In genomic region chr20:18322551-18322950, GRCh38 we compare ENCODE assay signal across 20 cellular contexts.
"Had no signal": no experiment of that assay in that cellular context is flagged by ENCODE, and none has a peak within 500 bp of the region (broad histone marks: within the 10 kb centered on the region; RNA-seq: fewer than 3 reads in every experiment).

No MANE protein-coding gene starts in this region.

- H3K27me3 Mint-ChIP-seq: naive thymus-derived CD4-positive, alpha-beta T cell had no signal

- H3K36me3 ChIP-seq: colonic mucosa, neutrophil, upper lobe of left lung, uterus had no signal

- H3K4me1 ChIP-seq: colonic mucosa, heart left ventricle, psoas muscle, spleen, stomach, upper lobe of left lung, uterus had no signal

- ATAC-seq: esophagus mucosa; heart left ventricle; naive thymus-derived CD4-positive, alpha-beta T cell; psoas muscle; sciatic nerve had no signal

- H3K9me3 ChIP-seq: colonic mucosa, neutrophil, upper lobe of left lung, uterus had no signal

- H3K4me1 Mint-ChIP-seq: naive thymus-derived CD4-positive, alpha-beta T cell had no signal

- H3K4me3 ChIP-seq: colonic mucosa, heart left ventricle, psoas muscle, spleen, stomach, upper lobe of left lung, uterus had no signal

- H3K27ac ChIP-seq: colonic mucosa, heart left ventricle, neutrophil, psoas muscle, spleen, stomach, upper lobe of left lung, uterus had no signal

- H3K4me3 Mint-ChIP-seq: naive thymus-derived CD4-positive, alpha-beta T cell had no signal

- H3K27me3 ChIP-seq: colonic mucosa, heart left ventricle, neutrophil, spleen, stomach, upper lobe of left lung, uterus had no signal

- DNase-seq: colonic mucosa; dermis blood vessel endothelial cell; heart left ventricle; hippocampal formation; kidney glomerular epithelial cell; mammary epithelial cell; naive thymus-derived CD4-positive, alpha-beta T cell; psoas muscle; retina; spleen; stimulated activated CD4-positive, alpha-beta T cell treated with anti-CD3 and anti-CD28 coated beads, Interleukin-15, amount 100 ng/mL, for 24 hours; stimulated activated CD4-positive, alpha-beta T cell treated with anti-CD3 and anti-CD28 coated beads, Interleukin-1b, Interleukin-23, amount 100 ng/mL, for 48 hours; stimulated activated CD4-positive, alpha-beta T cell treated with anti-CD3 and anti-CD28 coated beads, Interleukin-4, amount 100 ng/mL, for 24 hours; stimulated activated naive CD4-positive, alpha-beta T cell; stomach; upper lobe of left lung; uterus had no signal

- H3K27ac Mint-ChIP-seq: naive thymus-derived CD4-positive, alpha-beta T cell had no signal
